ENCODE assay signal across 3 cellular contexts in genomic region chr15:78808550-78808949, GRCh38.
TF ChIP-seq lines count a peak whose summit lies in the region.

No MANE protein-coding gene starts in this region.

TF ChIP-seq in SK-N-SH, 30 proteins besides CTCF, POLR2A, EP300 and RAD21:
- TF ChIP-seq REST (IDR thresholded peaks at IDR 0.05; ENCODE audit: low read depth, low read length) (no peak), SMC3 (IDR thresholded peaks at IDR 0.05; ENCODE audit: low read depth, low read length) (peak; percentile 30; the same call in 1 of the 2 replicates)

TF ChIP-seq in SK-N-SH treated with all-trans-retinoic acid at 6 μM for 48 hours, 23 proteins besides CTCF, POLR2A, EP300 and RAD21 (continued from another document):
- TF ChIP-seq PPARA (CRISPR knock-in tag; IDR thresholded peaks at IDR 0.05; ENCODE audit: borderline replicate concordance), result no peak
- no peak for TF ChIP-seq POU6F1 (CRISPR knock-in tag; IDR thresholded peaks at IDR 0.05; ENCODE audit: borderline replicate concordance, low read depth)
- TF ChIP-seq CSRNP3 (CRISPR knock-in tag; IDR thresholded peaks at IDR 0.05), result no peak
- no peak for TF ChIP-seq BACH2 (CRISPR knock-in tag; IDR thresholded peaks at IDR 0.05; ENCODE audit: borderline replicate concordance)

TF ChIP-seq in liver, 16 proteins besides CTCF, POLR2A, EP300 and RAD21 (continued from another document):
- TF ChIP-seq FOXA2 (IDR thresholded peaks at IDR 0.05), result no peak
